ENCODE assay signal across 28 cellular contexts in the genomic region with DNA sequence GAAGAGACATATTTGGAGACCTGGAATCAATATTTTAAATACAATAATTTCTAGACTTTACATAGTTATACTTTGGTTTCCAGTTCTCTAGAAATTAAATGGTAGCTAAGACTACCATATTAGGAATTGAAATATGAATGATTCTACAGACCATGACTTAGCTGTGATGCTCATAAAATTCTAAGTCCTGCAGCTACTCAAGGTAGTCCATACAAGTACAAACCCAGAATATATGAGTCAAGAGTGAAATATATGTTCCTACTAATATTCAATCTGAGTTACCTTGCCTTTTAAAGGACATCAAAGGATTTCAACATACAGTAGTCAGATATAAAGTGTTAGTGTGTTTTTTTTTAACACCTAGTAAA.
"Had no signal": no experiment of that assay in that cellular context is flagged by ENCODE, and none has a peak within 500 bp of the region (broad histone marks: within the 10 kb centered on the region; RNA-seq: fewer than 3 reads in every experiment).

No MANE protein-coding gene starts in this region.

- DNase-seq: activated CD4-positive, alpha-beta memory T cell treated with anti-CD3 and anti-CD28 coated beads, Interleukin-2, amount 10 ng/mL, durations not matched to agents 7 days and 5 days; activated CD4-positive, alpha-beta T cell treated with anti-CD3 and anti-CD28 coated beads for 1 hour; activated CD4-positive, alpha-beta T cell treated with anti-CD3 and anti-CD28 coated beads for 48 hours; activated CD4-positive, CD25-positive, alpha-beta regulatory T cell; activated CD8-positive, alpha-beta memory T cell treated with anti-CD3 and anti-CD28 coated beads for 24 hours; activated CD8-positive, alpha-beta memory T cell treated with anti-CD3 and anti-CD28 coated beads, Interleukin-2, amount 10 ng/mL, durations not matched to agents 7 days and 5 days; activated CD8-positive, alpha-beta memory T cell treated with anti-CD3 and anti-CD28 coated beads, Interleukin-2, amount 50 U/mL, for 48 hours; activated effector memory CD4-positive, alpha-beta T cell treated with Interleukin-2 at 50 U/mL for 16 hours; activated naive CD4-positive, alpha-beta T cell treated with anti-CD3 and anti-CD28 coated beads, Interleukin-2, amount 10 ng/mL, durations not matched to agents 7 days and 5 days; activated naive CD8-positive, alpha-beta T cell treated with anti-CD3 and anti-CD28 coated beads, Interleukin-2, amount 50 U/mL, for 24 hours; activated T-cell treated with anti-CD3 and anti-CD28 coated beads, Interleukin-2, amount 50 U/mL, for 48 hours; anterior cingulate cortex; NCI-H1105; NCI-H1417 treated with DMSO at 0.1 percent for 48 hours; NCI-H187 treated with DMSO at 0.1 percent for 48 hours; NCI-H2081 treated with DMSO at 0.1 percent for 48 hours; NCI-H226; NCI-H524 treated with DMSO at 0.1 percent for 48 hours; NK-92 treated with Interleukin-12 subunit alpha and Interleukin-12 subunit beta, amount 100 ng/mL, for 24 hours; Right ventricle myocardium superior; SW 1271; T-helper 1 cell; T-helper 2 cell; T-helper 9 cell; WERI-Rb-1 had no signal

- H3K4me3 Mint-ChIP-seq: activated CD4-positive, alpha-beta memory T cell treated with anti-CD3 and anti-CD28 coated beads, Interleukin-2, amount 10 ng/mL, durations not matched to agents 7 days and 5 days; activated CD8-positive, alpha-beta memory T cell treated with anti-CD3 and anti-CD28 coated beads, Interleukin-2, amount 10 ng/mL, durations not matched to agents 7 days and 5 days; activated naive CD4-positive, alpha-beta T cell treated with anti-CD3 and anti-CD28 coated beads, Interleukin-2, amount 10 ng/mL, durations not matched to agents 7 days and 5 days; activated naive CD8-positive, alpha-beta T cell; activated naive CD8-positive, alpha-beta T cell treated with anti-CD3 and anti-CD28 coated beads, Interleukin-2, amount 50 U/mL, for 24 hours; central memory CD8-positive, alpha-beta T cell had no signal

- H3K4me3 ChIP-seq: cardiac muscle cell had no signal

- H3K36me3 ChIP-seq: cardiac muscle cell, WERI-Rb-1 had no signal

- H3K36me3 Mint-ChIP-seq: activated CD8-positive, alpha-beta memory T cell treated with anti-CD3 and anti-CD28 coated beads, Interleukin-2, amount 10 ng/mL, durations not matched to agents 7 days and 5 days; activated naive CD4-positive, alpha-beta T cell treated with anti-CD3 and anti-CD28 coated beads, Interleukin-2, amount 10 ng/mL, durations not matched to agents 7 days and 5 days; activated naive CD8-positive, alpha-beta T cell had no signal

- H3K27ac Mint-ChIP-seq: activated CD4-positive, alpha-beta memory T cell treated with anti-CD3 and anti-CD28 coated beads, Interleukin-2, amount 10 ng/mL, durations not matched to agents 7 days and 5 days; activated CD8-positive, alpha-beta memory T cell treated with anti-CD3 and anti-CD28 coated beads, Interleukin-2, amount 10 ng/mL, durations not matched to agents 7 days and 5 days; activated naive CD4-positive, alpha-beta T cell treated with anti-CD3 and anti-CD28 coated beads, Interleukin-2, amount 10 ng/mL, durations not matched to agents 7 days and 5 days; activated naive CD8-positive, alpha-beta T cell; activated naive CD8-positive, alpha-beta T cell treated with anti-CD3 and anti-CD28 coated beads, Interleukin-2, amount 50 U/mL, for 24 hours had no signal

- H3K27me3 Mint-ChIP-seq: activated CD4-positive, alpha-beta memory T cell treated with anti-CD3 and anti-CD28 coated beads, Interleukin-2, amount 10 ng/mL, durations not matched to agents 7 days and 5 days; activated CD8-positive, alpha-beta memory T cell treated with anti-CD3 and anti-CD28 coated beads, Interleukin-2, amount 10 ng/mL, durations not matched to agents 7 days and 5 days; activated naive CD8-positive, alpha-beta T cell; activated naive CD8-positive, alpha-beta T cell treated with anti-CD3 and anti-CD28 coated beads, Interleukin-2, amount 50 U/mL, for 24 hours; central memory CD8-positive, alpha-beta T cell had no signal

- H3K27me3 ChIP-seq: cardiac muscle cell had no signal

- H3K27ac ChIP-seq: cardiac muscle cell, WERI-Rb-1 had no signal

- H3K9me3 Mint-ChIP-seq: activated CD4-positive, alpha-beta memory T cell treated with anti-CD3 and anti-CD28 coated beads, Interleukin-2, amount 10 ng/mL, durations not matched to agents 7 days and 5 days; activated naive CD4-positive, alpha-beta T cell treated with anti-CD3 and anti-CD28 coated beads, Interleukin-2, amount 10 ng/mL, durations not matched to agents 7 days and 5 days; activated naive CD8-positive, alpha-beta T cell treated with anti-CD3 and anti-CD28 coated beads, Interleukin-2, amount 50 U/mL, for 24 hours; central memory CD8-positive, alpha-beta T cell had no signal

- H3K4me1 Mint-ChIP-seq: activated CD4-positive, alpha-beta memory T cell treated with anti-CD3 and anti-CD28 coated beads, Interleukin-2, amount 10 ng/mL, durations not matched to agents 7 days and 5 days; activated CD8-positive, alpha-beta memory T cell treated with anti-CD3 and anti-CD28 coated beads, Interleukin-2, amount 10 ng/mL, durations not matched to agents 7 days and 5 days; activated naive CD4-positive, alpha-beta T cell treated with anti-CD3 and anti-CD28 coated beads, Interleukin-2, amount 10 ng/mL, durations not matched to agents 7 days and 5 days had no signal
